8 cellular contexts compared by ENCODE assay signal in the genomic region with DNA sequence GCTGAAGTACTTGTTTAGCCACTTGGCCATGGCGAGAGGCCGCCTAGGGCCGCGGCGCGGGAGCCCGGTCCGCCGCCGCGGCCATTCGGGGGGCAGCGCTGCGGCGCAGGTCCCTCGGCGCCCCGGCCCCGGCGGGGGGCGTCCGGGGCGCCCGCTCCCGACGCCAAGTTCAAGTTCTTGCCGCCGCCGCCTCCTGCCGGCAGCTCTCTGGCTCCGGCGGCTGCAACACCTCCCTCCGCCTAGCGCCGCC. TPM values are rescaled to one million over a fixed set of nuclear protein-coding genes. Genes with fewer than 3 reads are reported as not detected.
A peak's percentile ranks its signal among the peaks of the same experiment; 100 is the strongest.
DNase-seq lines count a peak whose midpoint lies in the region; ATAC-seq and TF ChIP-seq lines count a peak whose summit lies in the region.

No MANE protein-coding gene starts in this region.

- intact Hi-C loops in MCF 10A (cut with micrococcal nuclease), result loop anchor here (5.0 kb wide), 1 partner anchor 194 kb away; no protein-coding TSS in a partner anchor

- TF ChIP-seq CTCF in RWPE2 (IDR thresholded peaks at IDR 0.05; ENCODE audit: poor library complexity, severe bottlenecking) (peak; percentile 51), MCF 10A (IDR thresholded peaks at IDR 0.05; ENCODE audit: unreplicated experiment) (peak; percentile 43)

- CTCF ChIA-PET in MCF 10A (lab: Yijun Ruan, JAX), result interaction anchor here (0.6 to 6.1 kb wide), 15 partner anchors 9 to 155 kb away, joined by 3 to 59 read pairs (median 4); no protein-coding TSS in a partner anchor

- TF ChIP-seq POLR2A in GM18505 (IDR thresholded peaks at IDR 0.05; ENCODE audit: borderline replicate concordance, extremely low read depth, insufficient read depth, insufficient read length), result no peak

- ATAC-seq in GM18505 (IDR thresholded peaks at IDR 0.05; ENCODE audit: unreplicated experiment), result peak; percentile 43
- ATAC-seq in HG03039 (IDR thresholded peaks at IDR 0.05; ENCODE audit: unreplicated experiment), result peak; percentile 21
- ATAC-seq in RWPE2 (ENCODE audit: low read depth), result peak; percentile 5; the same call in 1 of the 3 replicates
- peak; percentile 64 for ATAC-seq in stimulated activated effector memory CD8-positive, alpha-beta T cell treated with anti-CD3 and anti-CD28 coated beads, Interleukin-12 subunit alpha, Interleukin-12 subunit beta, amount 100 ng/mL, for 72 hours

- peaks cover 8% of the 10 kb centered on the region for H3K36me3 Mint-ChIP-seq in MCF 10A (ENCODE audit: insufficient read depth, unreplicated experiment)
- no peaks in the 10 kb centered on the region for H3K36me3 Mint-ChIP-seq in stimulated activated effector memory CD8-positive, alpha-beta T cell treated with anti-CD3 and anti-CD28 coated beads, Interleukin-12 subunit alpha, Interleukin-12 subunit beta, amount 100 ng/mL, for 72 hours

- H3K9me3 ChIP-seq in RWPE2 (ENCODE audit: severe bottlenecking), result no peaks in the 10 kb centered on the region

- no TSS peak for BruUV-seq in MCF 10A (replicated peaks; lab: Mats Ljungman, UMichigan)

- H3K4me1 Mint-ChIP-seq in MCF 10A (ENCODE audit: insufficient read depth, unreplicated experiment), result peaks cover 29% of the 10 kb centered on the region
- peaks cover 29% of the 10 kb centered on the region for H3K4me1 Mint-ChIP-seq in stimulated activated effector memory CD8-positive, alpha-beta T cell treated with anti-CD3 and anti-CD28 coated beads, Interleukin-12 subunit alpha, Interleukin-12 subunit beta, amount 100 ng/mL, for 72 hours

- no peaks in the 10 kb centered on the region for H3K9me3 Mint-ChIP-seq in MCF 10A (ENCODE audit: unreplicated experiment)
- no peaks in the 10 kb centered on the region for H3K9me3 Mint-ChIP-seq in stimulated activated effector memory CD8-positive, alpha-beta T cell treated with anti-CD3 and anti-CD28 coated beads, Interleukin-12 subunit alpha, Interleukin-12 subunit beta, amount 100 ng/mL, for 72 hours

- peak; percentile 61 for DNase-seq in ACHN
- no peak for DNase-seq in RWPE2 (ENCODE audit: low spot score)
- DNase-seq in MCF 10A (ENCODE audit: unreplicated experiment), result peak; percentile 55
- DNase-seq in iris pigment epithelial cell (ENCODE audit: low read depth), result peak; percentile 74
- DNase-seq in stimulated activated effector memory CD8-positive, alpha-beta T cell treated with anti-CD3 and anti-CD28 coated beads, Interleukin-12 subunit alpha, Interleukin-12 subunit beta, amount 100 ng/mL, for 72 hours (ENCODE audit: low spot score in 2 of 2), result no peak
- no peak for DNase-seq in kidney glomerular epithelial cell (lab: John Stamatoyannopoulos, UW)

- H3K4me3 Mint-ChIP-seq in MCF 10A (ENCODE audit: unreplicated experiment), result peak overlapping the region; percentile 87
- peak overlapping the region; percentile 85 for H3K4me3 Mint-ChIP-seq in stimulated activated effector memory CD8-positive, alpha-beta T cell treated with anti-CD3 and anti-CD28 coated beads, Interleukin-12 subunit alpha, Interleukin-12 subunit beta, amount 100 ng/mL, for 72 hours

- no peaks in the 10 kb centered on the region for H3K27me3 Mint-ChIP-seq in MCF 10A (ENCODE audit: insufficient read depth, unreplicated experiment)

- in situ Hi-C loops in ACHN (cut with HindIII; ENCODE audit: low pct_ligation_motif_present, low pct_unique_long_range_greater_than_20kb, low sequenced_read_pairs), result no loop called here

- peaks cover 8% of the 10 kb centered on the region for H3K36me3 ChIP-seq in RWPE2 (ENCODE audit: low read depth)

- H3K4me3 ChIP-seq in RWPE2 (ENCODE audit: severe bottlenecking), result peak overlapping the region; percentile 96

- H3K4me1 ChIP-seq in RWPE2 (ENCODE audit: insufficient read depth, poor library complexity, severe bottlenecking), result peaks cover 26% of the 10 kb centered on the region

- H3K27ac ChIP-seq in RWPE2 (ENCODE audit: poor library complexity, severe bottlenecking), result peak overlapping the region; percentile 79

- no peaks in the 10 kb centered on the region for H3K27me3 ChIP-seq in RWPE2 (ENCODE audit: insufficient read depth, poor library complexity, severe bottlenecking)

- no peak overlapping the region for H3K27ac Mint-ChIP-seq in MCF 10A (ENCODE audit: low read depth, unreplicated experiment)
- no peak overlapping the region for H3K27ac Mint-ChIP-seq in stimulated activated effector memory CD8-positive, alpha-beta T cell treated with anti-CD3 and anti-CD28 coated beads, Interleukin-12 subunit alpha, Interleukin-12 subunit beta, amount 100 ng/mL, for 72 hours

- POLR2A ChIA-PET in MCF 10A (lab: Yijun Ruan, JAX), result interaction anchor here (0.8 to 5.8 kb wide), 16 partner anchors 17 to 160 kb away, joined by 3 to 41 read pairs (median 5); no protein-coding TSS in a partner anchor

RNA-seq across cellular contexts. Expression of a gene that starts 0.5 kb away (rescaled TPM):
- total RNA-seq in MCF 10A (2022), result 22.3 and 29.6 TPM in 2 replicates

Comparison
In these comparisons a context has a peak if more than half of its experiments do, and no peak if none do; other contexts are left out.
1. DNase-seq: peak in ACHN (single experiment), MCF 10A (single experiment) and iris pigment epithelial cell (single experiment); none in RWPE2 (single experiment), stimulated activated effector memory CD8-positive, alpha-beta T cell treated with anti-CD3 and anti-CD28 coated beads, Interleukin-12 subunit alpha, Interleukin-12 subunit beta, amount 100 ng/mL, for 72 hours (0 of 2) and kidney glomerular epithelial cell (single experiment).
2. ATAC-seq: peak in every context shown above with its lines; median percentile 64 in stimulated activated effector memory CD8-positive, alpha-beta T cell treated with anti-CD3 and anti-CD28 coated beads, Interleukin-12 subunit alpha, Interleukin-12 subunit beta, amount 100 ng/mL, for 72 hours; 43 in GM18505; 21 in HG03039; 5 in RWPE2.